Comparison of ENCODE assay signal across 8 cellular contexts in the genomic region with DNA sequence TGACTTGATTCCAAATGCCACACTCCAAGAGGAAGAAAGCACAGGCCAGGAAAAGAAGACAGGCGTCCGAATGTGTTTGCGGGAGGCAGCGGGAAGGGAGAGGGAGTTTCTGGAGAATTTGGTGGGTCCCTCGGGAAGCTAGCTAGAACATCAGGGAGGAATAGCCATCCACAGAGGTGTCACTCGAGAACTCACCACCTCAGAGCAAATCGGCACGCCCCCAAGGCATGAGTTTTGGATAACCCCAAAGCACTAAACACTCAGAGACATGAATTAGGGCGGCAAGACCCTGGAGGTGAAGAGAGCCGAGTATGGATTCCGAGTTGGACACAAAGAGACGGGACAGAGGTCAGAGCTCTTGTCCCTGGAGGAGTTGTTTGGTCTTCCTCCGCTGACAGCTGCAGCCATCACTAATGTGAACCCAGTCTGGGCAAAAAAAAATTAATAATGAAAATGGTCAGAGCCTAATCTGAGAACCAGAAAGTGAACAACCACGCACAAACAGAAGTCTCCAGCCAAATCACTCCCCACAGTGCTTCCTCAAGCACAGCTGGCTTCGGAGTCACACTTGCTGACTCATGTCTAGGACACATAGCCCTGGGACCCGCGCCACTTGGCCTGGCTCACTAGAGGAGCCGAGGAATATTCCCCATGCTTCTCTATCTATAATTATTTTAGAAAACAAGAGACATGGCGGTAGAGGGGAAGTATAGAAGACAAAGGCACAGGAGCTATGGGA.
DNase-seq lines count a peak whose midpoint lies in the region; ATAC-seq and TF ChIP-seq lines count a peak whose summit lies in the region.

No MANE protein-coding gene starts in this region.

- H3K27ac ChIP-seq in right cardiac atrium (ENCODE audit: low read length) (peak overlapping the region; percentile 97), sigmoid colon (peak overlapping the region; percentile 66 to 80 (median 76))

- WGBS in right cardiac atrium = 30% methylated on average over 19 of the region's 19 CpGs
- WGBS in sigmoid colon, 2 donors = 65 to 74% methylated on average over 19 of the region's 19 CpGs

- DNase-seq in GDM1 (lab: John Stamatoyannopoulos, UW) (peak; percentile 28), amniotic epithelial cell (ENCODE audit: low read depth) (peak; percentile 41), right cardiac atrium (peak; percentile 90 to 98 (median 97)), sigmoid colon (peak; percentile 94), NCI-H2227 treated with DMSO at 0.1 percent for 48 hours (lab: John Stamatoyannopoulos, UW) (no peak)

- TF ChIP-seq POLR2A in sigmoid colon (IDR thresholded peaks at IDR 0.05) = no peak

- no peak for TF ChIP-seq CTCF in sigmoid colon (IDR thresholded peaks at IDR 0.05)

- intact Hi-C loops in right cardiac atrium (cut with DNase I) (loop anchor here in 2 of 4 donors (5.0 to 10.0 kb wide), 2 partner anchors 94 to 119 kb away; no protein-coding TSS in a partner anchor), sigmoid colon (cut with DNase I) (loop anchor here (5.0 to 10.0 kb wide), 3 partner anchors 91 to 236 kb away; a partner anchor contains a TSS)

- H3K4me3 ChIP-seq in right cardiac atrium (ENCODE audit: low read length) (no peak overlapping the region), sigmoid colon (no peak overlapping the region)

- ATAC-seq in right cardiac atrium (peak; percentile 95 to 96), GM18502 (IDR thresholded peaks at IDR 0.05; ENCODE audit: poor library complexity, unreplicated experiment) (no peak), GM21381 (IDR thresholded peaks at IDR 0.05; ENCODE audit: unreplicated experiment) (no peak), HG03025 (IDR thresholded peaks at IDR 0.05; ENCODE audit: low FRiP score, unreplicated experiment) (no peak)

- peaks cover 17% of the 10 kb centered on the region for H3K4me1 ChIP-seq in right cardiac atrium (ENCODE audit: control insufficient read depth, insufficient read depth, low read length)
- H3K4me1 ChIP-seq in sigmoid colon = peaks cover 0 to 55% (median 46%) of the 10 kb centered on the region in 4 donors

- H3K27me3 ChIP-seq in right cardiac atrium (ENCODE audit: control insufficient read depth, insufficient read depth) (no peaks in the 10 kb centered on the region), sigmoid colon (no peaks in the 10 kb centered on the region)

- H3K36me3 ChIP-seq in sigmoid colon = no peaks in the 10 kb centered on the region

- H3K9me3 ChIP-seq in right cardiac atrium (ENCODE audit: control insufficient read depth, low read length) = no peaks in the 10 kb centered on the region
- H3K9me3 ChIP-seq in sigmoid colon = no peaks in the 10 kb centered on the region

- TF ChIP-seq EP300 in sigmoid colon (IDR thresholded peaks at IDR 0.05) = no peak

Comparison
In these comparisons a context has a peak if more than half of its experiments do, and no peak if none do; other contexts are left out.
1. ATAC-seq: peak in right cardiac atrium (2 of 2); none in GM18502 (single experiment), GM21381 (single experiment) and HG03025 (single experiment).